Comparison of ENCODE assay signal across 7 cellular contexts in genomic region chr12:71585218-71585617, GRCh38.
"Had no signal": no experiment of that assay in that cellular context is flagged by ENCODE, and none has a peak within 500 bp of the region (broad histone marks: within the 10 kb centered on the region; RNA-seq: fewer than 3 reads in every experiment).

No MANE protein-coding gene starts in this region.

- DNase-seq: H9, HCEC 1CT, KBM-7 had no signal

- H3K9ac ChIP-seq: KMS-11 had no signal

- H3K9me3 Mint-ChIP-seq: H9, IgD-negative memory B cell had no signal

- ATAC-seq: GM23338 had no signal

- H3K4me3 Mint-ChIP-seq: GM23338, H9, IgD-negative memory B cell had no signal

- H2AFZ ChIP-seq: GM23338 had no signal

- H3K4me1 Mint-ChIP-seq: GM23338, H9, IgD-negative memory B cell had no signal

- H3K27ac Mint-ChIP-seq: GM23338, H9 had no signal

- H3K4me3 ChIP-seq: GM23338 had no signal

- H3K36me3 Mint-ChIP-seq: IgD-negative memory B cell had no signal

- H3K27ac ChIP-seq: HL-60, KMS-11 had no signal

- H3K4me2 ChIP-seq: GM23338, KMS-11 had no signal
